9 cellular contexts compared by ENCODE assay signal in genomic region chr3:149579838-149580542, GRCh38.
DNase-seq lines count a peak whose midpoint lies in the region; ATAC-seq and FAIRE-seq lines count a peak whose summit lies in the region.
"Had no signal": no experiment of that assay in that cellular context is flagged by ENCODE, and none has a peak within 500 bp of the region (broad histone marks: within the 10 kb centered on the region; RNA-seq: fewer than 3 reads in every experiment).

No MANE protein-coding gene starts in this region.

- FAIRE-seq in frontal cortex (lab: Jason Lieb, UNC) = no peak

- DNase-seq in DMS 273 treated with DMSO at 0.1 percent for 48 hours (lab: John Stamatoyannopoulos, UW) = peak; percentile 86
- peak; percentile 33 to 90 for DNase-seq in SW 1271 (lab: John Stamatoyannopoulos, UW)
- peak; percentile 57 for DNase-seq in kidney glomerular epithelial cell (lab: John Stamatoyannopoulos, UW)
- DNase-seq in NCI-H128 (lab: John Stamatoyannopoulos, UW; ENCODE audit: unreplicated experiment) = no peak
- DNase-seq in frontal cortex (ENCODE audit: low spot score in 2 of 2) = no peak
- no peak for DNase-seq in OCI-M2 (lab: John Stamatoyannopoulos, UW; ENCODE audit: unreplicated experiment)
- DNase-seq: activated CD4-positive, alpha-beta T cell treated with anti-CD3 and anti-CD28 coated beads, Interleukin-2, amount 10 ng/mL, durations not matched to agents 7 days and 5 days had no signal

- peak; percentile 36 for ATAC-seq in GM21786 (IDR thresholded peaks at IDR 0.05; ENCODE audit: unreplicated experiment)
- ATAC-seq in HG02571 (IDR thresholded peaks at IDR 0.05; ENCODE audit: unreplicated experiment) = no peak

Comparison
In these comparisons a context has a peak if more than half of its experiments do, and no peak if none do; other contexts are left out.
1. DNase-seq: peak in DMS 273 treated with DMSO at 0.1 percent for 48 hours (single experiment), SW 1271 (2 of 2) and kidney glomerular epithelial cell (single experiment); none in NCI-H128 (single experiment), frontal cortex (0 of 2) and OCI-M2 (single experiment).